In genomic region chr17:7704601-7705268, GRCh38 we compare ENCODE assay signal across 1 cellular context.
TF ChIP-seq lines count a peak whose summit lies in the region.

A gene with protein sequence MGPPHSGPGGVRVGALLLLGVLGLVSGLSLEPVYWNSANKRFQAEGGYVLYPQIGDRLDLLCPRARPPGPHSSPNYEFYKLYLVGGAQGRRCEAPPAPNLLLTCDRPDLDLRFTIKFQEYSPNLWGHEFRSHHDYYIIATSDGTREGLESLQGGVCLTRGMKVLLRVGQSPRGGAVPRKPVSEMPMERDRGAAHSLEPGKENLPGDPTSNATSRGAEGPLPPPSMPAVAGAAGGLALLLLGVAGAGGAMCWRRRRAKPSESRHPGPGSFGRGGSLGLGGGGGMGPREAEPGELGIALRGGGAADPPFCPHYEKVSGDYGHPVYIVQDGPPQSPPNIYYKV (plus strand): TSS chr17:7705202. CDS start chr17:7705599, 397 bp downstream.

TF ChIP-seq in K562, 482 proteins besides CTCF, POLR2A, EP300 and RAD21 (continued from another document):
- TF ChIP-seq, protein P1, sequence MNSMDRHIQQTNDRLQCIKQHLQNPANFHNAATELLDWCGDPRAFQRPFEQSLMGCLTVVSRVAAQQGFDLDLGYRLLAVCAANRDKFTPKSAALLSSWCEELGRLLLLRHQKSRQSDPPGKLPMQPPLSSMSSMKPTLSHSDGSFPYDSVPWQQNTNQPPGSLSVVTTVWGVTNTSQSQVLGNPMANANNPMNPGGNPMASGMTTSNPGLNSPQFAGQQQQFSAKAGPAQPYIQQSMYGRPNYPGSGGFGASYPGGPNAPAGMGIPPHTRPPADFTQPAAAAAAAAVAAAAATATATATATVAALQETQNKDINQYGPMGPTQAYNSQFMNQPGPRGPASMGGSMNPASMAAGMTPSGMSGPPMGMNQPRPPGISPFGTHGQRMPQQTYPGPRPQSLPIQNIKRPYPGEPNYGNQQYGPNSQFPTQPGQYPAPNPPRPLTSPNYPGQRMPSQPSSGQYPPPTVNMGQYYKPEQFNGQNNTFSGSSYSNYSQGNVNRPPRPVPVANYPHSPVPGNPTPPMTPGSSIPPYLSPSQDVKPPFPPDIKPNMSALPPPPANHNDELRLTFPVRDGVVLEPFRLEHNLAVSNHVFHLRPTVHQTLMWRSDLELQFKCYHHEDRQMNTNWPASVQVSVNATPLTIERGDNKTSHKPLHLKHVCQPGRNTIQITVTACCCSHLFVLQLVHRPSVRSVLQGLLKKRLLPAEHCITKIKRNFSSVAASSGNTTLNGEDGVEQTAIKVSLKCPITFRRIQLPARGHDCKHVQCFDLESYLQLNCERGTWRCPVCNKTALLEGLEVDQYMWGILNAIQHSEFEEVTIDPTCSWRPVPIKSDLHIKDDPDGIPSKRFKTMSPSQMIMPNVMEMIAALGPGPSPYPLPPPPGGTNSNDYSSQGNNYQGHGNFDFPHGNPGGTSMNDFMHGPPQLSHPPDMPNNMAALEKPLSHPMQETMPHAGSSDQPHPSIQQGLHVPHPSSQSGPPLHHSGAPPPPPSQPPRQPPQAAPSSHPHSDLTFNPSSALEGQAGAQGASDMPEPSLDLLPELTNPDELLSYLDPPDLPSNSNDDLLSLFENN (IDR thresholded peaks at IDR 0.05; ENCODE audit: low read depth in 2 of 2, low read length in 2 of 2), result no peak
TF ChIP-seq in K562: peak in this region for 2.
